37 cellular contexts compared by ENCODE assay signal in the genomic region with DNA sequence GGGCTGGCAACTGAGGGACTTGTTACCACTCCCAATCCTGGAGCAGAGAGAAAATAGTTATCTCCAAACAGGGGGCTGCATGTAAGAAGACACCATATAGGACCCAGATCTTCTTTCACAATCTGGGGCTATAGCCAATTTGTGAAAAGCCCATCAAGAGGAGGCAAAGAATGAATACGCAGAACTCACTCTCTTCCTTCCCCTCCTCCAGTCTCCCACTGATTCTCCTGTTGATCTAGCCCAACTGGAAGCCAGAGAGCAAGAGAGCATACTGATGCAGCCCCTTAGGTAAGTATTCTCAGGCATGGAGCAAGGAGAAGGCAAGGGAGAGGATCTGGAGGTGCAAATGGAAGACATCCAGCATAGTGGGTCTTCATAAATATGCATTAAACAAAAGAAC. TPM values are rescaled to one million over a fixed set of nuclear protein-coding genes. Genes with fewer than 3 reads are reported as not detected.
"Had no signal": no experiment of that assay in that cellular context is flagged by ENCODE, and none has a peak within 500 bp of the region (broad histone marks: within the 10 kb centered on the region; RNA-seq: fewer than 3 reads in every experiment).

No MANE protein-coding gene starts in this region.

- ATAC-seq: activated CD4-positive, CD25-positive, alpha-beta regulatory T cell treated with anti-CD3 and anti-CD28 coated beads, Interleukin-2, amount 50 U/mL, for 24 hours; activated CD8-positive, alpha-beta T cell treated with anti-CD3 and anti-CD28 coated beads for 36 hours; activated T-cell treated with anti-CD3 and anti-CD28 coated beads, Interleukin-2, amount 50 U/mL, for 4 hours; activated T-helper 17 cell treated with anti-CD3 and anti-CD28 coated beads, Interleukin-2, amount 50 U/mL, for 72 hours; foreskin keratinocyte; gastrocnemius medialis; heart left ventricle had no signal

- H3K36me3 ChIP-seq: brain microvascular endothelial cell, esophagus muscularis mucosa, gastrocnemius medialis, heart left ventricle had no signal

- H3K4me1 ChIP-seq: esophagus muscularis mucosa, foreskin keratinocyte, gastrocnemius medialis, heart left ventricle had no signal

- H3K4me1 Mint-ChIP-seq: activated B cell treated with CpG ODN at 0.5 μM for 24 hours; activated T-helper 17 cell treated with anti-CD3 and anti-CD28 coated beads, Interleukin-2, amount 50 U/mL, for 72 hours; central memory CD8-positive, alpha-beta T cell had no signal

- H3K9me3 ChIP-seq: esophagus muscularis mucosa, gastrocnemius medialis, heart left ventricle had no signal

- H3K27ac Mint-ChIP-seq: activated B cell treated with CpG ODN at 0.5 μM for 24 hours; activated CD8-positive, alpha-beta T cell treated with anti-CD3 and anti-CD28 coated beads for 36 hours; activated naive CD8-positive, alpha-beta T cell; activated T-helper 17 cell treated with anti-CD3 and anti-CD28 coated beads, Interleukin-2, amount 50 U/mL, for 72 hours; dendritic cell treated with granulocyte-macrophage colony-stimulating factor and Interleukin-4, amounts not matched to agents 40 ng/mL and 50 ng/mL, for 4 days had no signal

- H3K4me3 Mint-ChIP-seq: activated B cell treated with CpG ODN at 0.5 μM for 24 hours; activated CD8-positive, alpha-beta T cell treated with anti-CD3 and anti-CD28 coated beads for 36 hours; activated naive CD8-positive, alpha-beta T cell; activated T-cell treated with anti-CD3 and anti-CD28 coated beads, Interleukin-2, amount 50 U/mL, for 4 hours; activated T-helper 17 cell treated with anti-CD3 and anti-CD28 coated beads, Interleukin-2, amount 50 U/mL, for 72 hours; central memory CD8-positive, alpha-beta T cell; dendritic cell treated with granulocyte-macrophage colony-stimulating factor and Interleukin-4, amounts not matched to agents 40 ng/mL and 50 ng/mL, for 4 days had no signal

- H3K9me3 Mint-ChIP-seq: activated B cell treated with CpG ODN at 0.5 μM for 24 hours; activated CD8-positive, alpha-beta T cell treated with anti-CD3 and anti-CD28 coated beads for 36 hours; activated T-cell treated with anti-CD3 and anti-CD28 coated beads, Interleukin-2, amount 50 U/mL, for 4 hours; central memory CD8-positive, alpha-beta T cell; dendritic cell treated with granulocyte-macrophage colony-stimulating factor and Interleukin-4, amounts not matched to agents 40 ng/mL and 50 ng/mL, for 4 days had no signal

- H3K27ac ChIP-seq: brain microvascular endothelial cell, coronary artery, dorsolateral prefrontal cortex, esophagus muscularis mucosa, foreskin keratinocyte, gastrocnemius medialis, heart left ventricle, VCaP had no signal

- H3K4me3 ChIP-seq: coronary artery, dorsolateral prefrontal cortex, esophagus muscularis mucosa, gastrocnemius medialis, heart left ventricle had no signal

- FAIRE-seq: astrocyte, bronchial epithelial cell, TTC549 had no signal

- DNase-seq: activated B cell treated with CpG ODN at 0.5 μM for 24 hours; activated CD4-positive, alpha-beta T cell treated with anti-CD3 and anti-CD28 coated beads for 48 hours; activated CD4-positive, alpha-beta T cell treated with anti-CD3 and anti-CD28 coated beads, Interleukin-2, amount 50 U/mL, for 1 hour; activated CD4-positive, alpha-beta T cell treated with anti-CD3 and anti-CD28 coated beads, Interleukin-2, amount 50 U/mL, for 48 hours; activated CD8-positive, alpha-beta memory T cell treated with anti-CD3 and anti-CD28 coated beads for 24 hours; activated CD8-positive, alpha-beta T cell treated with anti-CD3 and anti-CD28 coated beads for 36 hours; activated effector memory CD4-positive, alpha-beta T cell treated with Interleukin-2 at 50 U/mL for 16 hours; activated gamma-delta T cell treated with Interleukin-2 at 50 U/mL for 16 hours; activated naive CD4-positive, alpha-beta T cell treated with anti-CD3 and anti-CD28 coated beads, Interleukin-2, amount 50 U/mL, for 16 hours; activated naive CD4-positive, alpha-beta T cell treated with Interleukin-2 at 50 U/mL for 16 hours; activated T-cell treated with anti-CD3 and anti-CD28 coated beads, Interleukin-2, amount 50 U/mL, for 4 hours; amniotic stem cell; anterior cingulate cortex; brain microvascular endothelial cell; dorsolateral prefrontal cortex; effector memory CD4-positive, alpha-beta T cell; erythroblast; foreskin keratinocyte; gastrocnemius medialis; glutamatergic neuron; heart left ventricle; T-helper 2 cell had no signal

- H3K27me3 ChIP-seq: brain microvascular endothelial cell, dorsolateral prefrontal cortex, esophagus muscularis mucosa, foreskin keratinocyte, gastrocnemius medialis, heart left ventricle had no signal

- H3K36me3 Mint-ChIP-seq: activated naive CD8-positive, alpha-beta T cell had no signal

RNA-seq across cellular contexts. Expression of a gene that starts 15.7 kb away (rescaled TPM):
- total RNA-seq: activated B cell treated with CpG ODN at 0.5 μM for 24 hours; activated CD8-positive, alpha-beta T cell treated with anti-CD3 and anti-CD28 coated beads for 36 hours; activated T-cell treated with anti-CD3 and anti-CD28 coated beads, Interleukin-2, amount 50 U/mL, for 4 hours; activated T-helper 17 cell treated with anti-CD3 and anti-CD28 coated beads, Interleukin-2, amount 50 U/mL, for 72 hours; astrocyte; bronchial epithelial cell; cardiac septum; cerebellum; dorsolateral prefrontal cortex; esophagus muscularis mucosa; foreskin keratinocyte; gastrocnemius medialis; heart left ventricle; T-helper 1 cell treated with Interleukin-12 subunit alpha and Interleukin-12 subunit beta and Interleukin-4 antibody, amounts not matched to agents 30 ng/mL and 1 ng/mL, for 36 hours had no signal
- polyA plus RNA-seq: adipose tissue, foreskin keratinocyte, heart left ventricle had no signal
